Comparison of ENCODE assay signal across 1 cellular context in genomic region chr3:9727743-9728142, GRCh38.
TF ChIP-seq lines count a peak whose summit lies in the region.

No MANE protein-coding gene starts in this region.

TF ChIP-seq in IMR-90, 13 proteins besides CTCF, POLR2A, EP300 and RAD21:
- TF ChIP-seq CEBPB (IDR thresholded peaks at IDR 0.05; ENCODE audit: low read depth, low read length) (peak; percentile 10; the same call in 1 of the 2 replicates), RCOR1 (IDR thresholded peaks at IDR 0.05; ENCODE audit: insufficient replicate concordance, low read length) (no peak), SMC3 (IDR thresholded peaks at IDR 0.05; ENCODE audit: low read depth, low read length) (no peak), ELK1 (IDR thresholded peaks at IDR 0.05; ENCODE audit: borderline replicate concordance, low read depth, low read length) (no peak), NFE2L2 (IDR thresholded peaks at IDR 0.05; ENCODE audit: low read depth, low read length) (no peak), FOS (IDR thresholded peaks at IDR 0.05; ENCODE audit: low read depth, low read length) (no peak), USF2 (IDR thresholded peaks at IDR 0.05; ENCODE audit: low read depth, low read length) (no peak)
